In genomic region chr2:105126353-105126752, GRCh38 we compare ENCODE assay signal across 28 cellular contexts.
"Had no signal": no experiment of that assay in that cellular context is flagged by ENCODE, and none has a peak within 500 bp of the region (broad histone marks: within the 10 kb centered on the region; RNA-seq: fewer than 3 reads in every experiment).

No MANE protein-coding gene starts in this region.

- H3K9me3 Mint-ChIP-seq: activated B cell treated with CpG ODN at 0.5 μM for 24 hours; activated CD4-positive, alpha-beta memory T cell treated with anti-CD3 and anti-CD28 coated beads for 36 hours; activated CD4-positive, alpha-beta T cell treated with anti-CD3 and anti-CD28 coated beads, Interleukin-2, amount 10 ng/mL, durations not matched to agents 24 days and 14 days; activated T-cell treated with anti-CD3 and anti-CD28 coated beads, Interleukin-2, amount 50 U/mL, for 24 hours; activated T-cell treated with anti-CD3 and anti-CD28 coated beads, Interleukin-2, amount 50 U/mL, for 72 hours; effector memory CD8-positive, alpha-beta T cell; T-helper 2 cell treated with Interferon-gamma antibody and Interleukin-4, amounts not matched to agents 5 μg/mL and 100 μg/mL, for 36 hours had no signal

- H3K4me3 ChIP-seq: esophagus squamous epithelium, gastroesophageal sphincter had no signal

- H3K27me3 Mint-ChIP-seq: activated B cell treated with CpG ODN at 0.5 μM for 24 hours had no signal

- H3K27ac Mint-ChIP-seq: activated B cell treated with CpG ODN at 0.5 μM for 24 hours; activated CD4-positive, alpha-beta memory T cell treated with anti-CD3 and anti-CD28 coated beads for 36 hours; activated CD4-positive, alpha-beta T cell treated with anti-CD3 and anti-CD28 coated beads, Interleukin-2, amount 10 ng/mL, durations not matched to agents 24 days and 14 days; activated naive CD8-positive, alpha-beta T cell; activated T-cell treated with anti-CD3 and anti-CD28 coated beads, Interleukin-2, amount 50 U/mL, for 24 hours; activated T-cell treated with anti-CD3 and anti-CD28 coated beads, Interleukin-2, amount 50 U/mL, for 72 hours; effector memory CD8-positive, alpha-beta T cell; T-helper 17 cell; T-helper 2 cell treated with Interferon-gamma antibody and Interleukin-4, amounts not matched to agents 5 μg/mL and 100 μg/mL, for 36 hours had no signal

- H3K9me3 ChIP-seq: esophagus squamous epithelium had no signal

- H3K36me3 Mint-ChIP-seq: activated CD4-positive, alpha-beta memory T cell treated with anti-CD3 and anti-CD28 coated beads for 36 hours had no signal

- H3K27me3 ChIP-seq: brain microvascular endothelial cell had no signal

- H3K4me1 Mint-ChIP-seq: T-helper 17 cell had no signal

- H3K36me3 ChIP-seq: brain microvascular endothelial cell, esophagus squamous epithelium, gastroesophageal sphincter, WERI-Rb-1 had no signal

- H3K27ac ChIP-seq: brain microvascular endothelial cell, epithelial cell of prostate, esophagus squamous epithelium, gastroesophageal sphincter, WERI-Rb-1 had no signal

- ATAC-seq: activated CD4-positive, CD25-positive, alpha-beta regulatory T cell treated with anti-CD3 and anti-CD28 coated beads, Interleukin-2, amount 50 U/mL, for 24 hours; activated T-cell treated with anti-CD3 and anti-CD28 coated beads, Interleukin-2, amount 50 U/mL, for 72 hours; effector memory CD8-positive, alpha-beta T cell; gastroesophageal sphincter; T-helper 17 cell had no signal

- DNase-seq: activated B cell treated with CpG ODN at 0.5 μM for 24 hours; activated CD4-positive, alpha-beta memory T cell treated with anti-CD3 and anti-CD28 coated beads for 36 hours; activated CD4-positive, alpha-beta T cell treated with anti-CD3 and anti-CD28 coated beads, Interleukin-2, amount 10 ng/mL, durations not matched to agents 24 days and 14 days; activated CD8-positive, alpha-beta memory T cell treated with anti-CD3 and anti-CD28 coated beads, Interleukin-2, amount 50 U/mL, for 48 hours; activated gamma-delta T cell; activated naive CD4-positive, alpha-beta T cell treated with anti-CD3 and anti-CD28 coated beads, Interleukin-2, amount 50 U/mL, for 16 hours; activated naive CD4-positive, alpha-beta T cell treated with Interleukin-2 at 50 U/mL for 16 hours; activated T-cell treated with anti-CD3 and anti-CD28 coated beads for 4 hours; activated T-cell treated with anti-CD3 and anti-CD28 coated beads, Interleukin-2, amount 50 U/mL, for 24 hours; activated T-cell treated with anti-CD3 and anti-CD28 coated beads, Interleukin-2, amount 50 U/mL, for 72 hours; amniotic stem cell; brain microvascular endothelial cell; caudate nucleus; cortex of kidney; dermis blood vessel endothelial cell; effector CD4-positive, alpha-beta T cell; effector memory CD8-positive, alpha-beta T cell; esophagus squamous epithelium; foreskin melanocyte; T-helper 1 cell; T-helper 17 cell; T1000; WERI-Rb-1 had no signal

- H3K4me3 Mint-ChIP-seq: activated B cell treated with CpG ODN at 0.5 μM for 24 hours; activated CD4-positive, alpha-beta memory T cell treated with anti-CD3 and anti-CD28 coated beads for 36 hours; activated CD4-positive, alpha-beta T cell treated with anti-CD3 and anti-CD28 coated beads, Interleukin-2, amount 10 ng/mL, durations not matched to agents 24 days and 14 days; activated naive CD8-positive, alpha-beta T cell; activated T-cell treated with anti-CD3 and anti-CD28 coated beads, Interleukin-2, amount 50 U/mL, for 24 hours; activated T-cell treated with anti-CD3 and anti-CD28 coated beads, Interleukin-2, amount 50 U/mL, for 72 hours; effector memory CD8-positive, alpha-beta T cell; T-helper 17 cell; T-helper 2 cell treated with Interferon-gamma antibody and Interleukin-4, amounts not matched to agents 5 μg/mL and 100 μg/mL, for 36 hours had no signal

- H3K4me1 ChIP-seq: esophagus squamous epithelium, gastroesophageal sphincter had no signal
